ENCODE assay signal across 1 cellular context in the genomic region with DNA sequence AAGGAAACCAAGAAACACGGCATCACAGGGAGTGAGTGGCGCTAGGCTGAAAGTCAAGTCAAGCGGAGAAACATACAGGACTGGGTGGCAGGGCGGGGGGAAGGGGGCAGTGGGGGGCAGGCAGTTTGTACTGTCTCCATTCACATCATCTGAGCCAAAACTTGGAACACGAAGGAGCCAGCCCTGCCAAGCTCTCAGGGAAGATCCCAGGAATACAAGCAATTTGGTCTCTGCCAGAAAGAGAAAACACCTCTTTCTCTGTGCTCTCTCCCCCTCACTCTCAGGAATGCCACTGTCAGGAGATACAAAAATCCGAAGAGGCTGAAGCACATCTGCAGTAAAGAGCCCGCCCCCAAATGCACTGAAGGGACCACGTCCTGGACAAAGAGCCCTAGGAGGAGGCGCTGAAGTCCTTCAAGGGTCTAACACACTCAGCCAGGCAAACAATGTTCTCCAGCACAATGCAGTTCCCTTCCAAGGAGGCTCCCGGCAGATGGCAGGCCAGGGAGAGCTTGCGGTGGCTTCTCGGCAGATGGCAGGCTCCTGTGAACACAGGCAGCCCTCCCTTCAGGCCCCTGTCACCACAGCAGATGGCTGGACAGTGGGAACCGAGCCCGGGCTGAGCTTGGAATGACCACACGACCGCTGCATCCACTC.
TF ChIP-seq lines count a peak whose summit lies in the region.

No MANE protein-coding gene starts in this region.

TF ChIP-seq in HepG2, 621 proteins besides CTCF, POLR2A, EP300 and RAD21 (continued from another document):
- TF ChIP-seq, protein P1, sequence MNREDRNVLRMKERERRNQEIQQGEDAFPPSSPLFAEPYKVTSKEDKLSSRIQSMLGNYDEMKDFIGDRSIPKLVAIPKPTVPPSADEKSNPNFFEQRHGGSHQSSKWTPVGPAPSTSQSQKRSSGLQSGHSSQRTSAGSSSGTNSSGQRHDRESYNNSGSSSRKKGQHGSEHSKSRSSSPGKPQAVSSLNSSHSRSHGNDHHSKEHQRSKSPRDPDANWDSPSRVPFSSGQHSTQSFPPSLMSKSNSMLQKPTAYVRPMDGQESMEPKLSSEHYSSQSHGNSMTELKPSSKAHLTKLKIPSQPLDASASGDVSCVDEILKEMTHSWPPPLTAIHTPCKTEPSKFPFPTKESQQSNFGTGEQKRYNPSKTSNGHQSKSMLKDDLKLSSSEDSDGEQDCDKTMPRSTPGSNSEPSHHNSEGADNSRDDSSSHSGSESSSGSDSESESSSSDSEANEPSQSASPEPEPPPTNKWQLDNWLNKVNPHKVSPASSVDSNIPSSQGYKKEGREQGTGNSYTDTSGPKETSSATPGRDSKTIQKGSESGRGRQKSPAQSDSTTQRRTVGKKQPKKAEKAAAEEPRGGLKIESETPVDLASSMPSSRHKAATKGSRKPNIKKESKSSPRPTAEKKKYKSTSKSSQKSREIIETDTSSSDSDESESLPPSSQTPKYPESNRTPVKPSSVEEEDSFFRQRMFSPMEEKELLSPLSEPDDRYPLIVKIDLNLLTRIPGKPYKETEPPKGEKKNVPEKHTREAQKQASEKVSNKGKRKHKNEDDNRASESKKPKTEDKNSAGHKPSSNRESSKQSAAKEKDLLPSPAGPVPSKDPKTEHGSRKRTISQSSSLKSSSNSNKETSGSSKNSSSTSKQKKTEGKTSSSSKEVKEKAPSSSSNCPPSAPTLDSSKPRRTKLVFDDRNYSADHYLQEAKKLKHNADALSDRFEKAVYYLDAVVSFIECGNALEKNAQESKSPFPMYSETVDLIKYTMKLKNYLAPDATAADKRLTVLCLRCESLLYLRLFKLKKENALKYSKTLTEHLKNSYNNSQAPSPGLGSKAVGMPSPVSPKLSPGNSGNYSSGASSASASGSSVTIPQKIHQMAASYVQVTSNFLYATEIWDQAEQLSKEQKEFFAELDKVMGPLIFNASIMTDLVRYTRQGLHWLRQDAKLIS (CRISPR knock-in tag; IDR thresholded peaks at IDR 0.05): no peak
- TF ChIP-seq ZSCAN5A (CRISPR knock-in tag; IDR thresholded peaks at IDR 0.05; ENCODE audit: borderline replicate concordance): no peak
- no peak for TF ChIP-seq KLF16 (CRISPR knock-in tag; IDR thresholded peaks at IDR 0.05)
- no peak for TF ChIP-seq CREM (IDR thresholded peaks at IDR 0.05)
- no peak for TF ChIP-seq CREM (CRISPR knock-in tag; IDR thresholded peaks at IDR 0.05)
- TF ChIP-seq ZNF543 (CRISPR knock-in tag; IDR thresholded peaks at IDR 0.05): no peak
- no peak for TF ChIP-seq PCBP2 (optimal IDR thresholded peaks at IDR 0.05; ENCODE audit: low read depth, low read length, poor library complexity, severe bottlenecking)
- TF ChIP-seq ISL2 (CRISPR knock-in tag; IDR thresholded peaks at IDR 0.05): no peak
- TF ChIP-seq STAT6 (CRISPR knock-in tag; IDR thresholded peaks at IDR 0.05; ENCODE audit: borderline replicate concordance): no peak
- no peak for TF ChIP-seq GLI4 (CRISPR knock-in tag; IDR thresholded peaks at IDR 0.05; ENCODE audit: borderline replicate concordance)
- TF ChIP-seq NBN (conservative IDR thresholded peaks at IDR 0.05): no peak
- no peak for TF ChIP-seq TRIM24 (CRISPR knock-in tag; IDR thresholded peaks at IDR 0.05)
- TF ChIP-seq SSRP1 (CRISPR knock-in tag; IDR thresholded peaks at IDR 0.05): no peak
- no peak for TF ChIP-seq NR2C2 (CRISPR knock-in tag; IDR thresholded peaks at IDR 0.05; ENCODE audit: borderline replicate concordance)
- TF ChIP-seq ZNF776 (CRISPR knock-in tag; IDR thresholded peaks at IDR 0.05): no peak
